Comparison of ENCODE assay signal across 2 cellular contexts in genomic region chr19:34306213-34306661, GRCh38.
TF ChIP-seq lines count a peak whose summit lies in the region.

No MANE protein-coding gene starts in this region.

TF ChIP-seq in K562, 482 proteins besides CTCF, POLR2A, EP300 and RAD21:
- TF ChIP-seq AFF1 (IDR thresholded peaks at IDR 0.05; ENCODE audit: low read depth in 1 of 2, partially characterized antibody in 2 of 2) (no peak), SMARCB1 (IDR thresholded peaks at IDR 0.05; ENCODE audit: insufficient read length, low read depth) (no peak), GTF2E2 (tag; IDR thresholded peaks at IDR 0.05) (no peak), HSF4 (CRISPR knock-in tag; IDR thresholded peaks at IDR 0.05; ENCODE audit: borderline replicate concordance) (no peak), PKNOX1 (IDR thresholded peaks at IDR 0.05) (peak; percentile 38; the same call in 1 of the 2 replicates), ASH1L (IDR thresholded peaks at IDR 0.05; ENCODE audit: borderline replicate concordance, low read depth, partially characterized antibody) (no peak)
TF ChIP-seq in K562: peak in this region for 1.

TF ChIP-seq in liver, 16 proteins besides CTCF, POLR2A, EP300 and RAD21 (continued from another document):
- TF ChIP-seq ATF3 (IDR thresholded peaks at IDR 0.05) (no peak), MAX (IDR thresholded peaks at IDR 0.05) (peak; percentile 90), RXRA (IDR thresholded peaks at IDR 0.05) (peak; percentile 67 to 94), JUND (IDR thresholded peaks at IDR 0.05) (peak; percentile 60 to 70), FOXA1 (IDR thresholded peaks at IDR 0.05) (no peak), FOXA2 (IDR thresholded peaks at IDR 0.05) (peak; percentile 76), HNF4G (IDR thresholded peaks at IDR 0.05) (no peak), TAF1 (conservative IDR thresholded peaks at IDR 0.05) (peak; percentile 76), EGR1 (IDR thresholded peaks at IDR 0.05; ENCODE audit: low read depth in 2 of 2) (peak; percentile 27 to 76), GABPA (IDR thresholded peaks at IDR 0.05 in 1 of 2, conservative IDR thresholded peaks at IDR 0.05 in 1 of 2) (peak in 1 of 2 donors; percentile 59), NR2F2 (IDR thresholded peaks at IDR 0.05) (no peak), YY1 (IDR thresholded peaks at IDR 0.05) (peak; percentile 92), REST (IDR thresholded peaks at IDR 0.05) (peak; percentile 73), HNF4A (conservative IDR thresholded peaks at IDR 0.05) (peak; percentile 73 to 88)
